ENCODE assay signal across 10 cellular contexts in the genomic region with DNA sequence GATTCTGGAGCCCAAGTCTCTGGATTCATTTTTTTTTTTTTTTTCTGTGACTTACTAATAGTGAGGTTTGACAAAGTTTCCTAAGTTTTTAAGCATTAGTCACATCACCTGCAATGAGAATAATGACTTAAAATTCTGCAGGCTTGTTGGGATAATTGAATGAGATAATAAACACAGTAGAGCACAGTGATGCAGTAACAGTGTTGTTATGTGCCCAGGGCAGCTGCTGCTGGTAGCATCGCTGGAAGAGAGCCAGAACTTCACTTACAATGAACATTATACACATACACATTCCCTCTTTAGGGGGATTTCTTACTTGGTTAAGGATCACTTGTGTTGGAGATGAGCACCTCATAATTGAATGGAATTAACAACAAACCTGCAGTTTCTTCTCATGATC.
DNase-seq lines count a peak whose midpoint lies in the region; ATAC-seq and TF ChIP-seq lines count a peak whose summit lies in the region.
"Had no signal": no experiment of that assay in that cellular context is flagged by ENCODE, and none has a peak within 500 bp of the region (broad histone marks: within the 10 kb centered on the region; RNA-seq: fewer than 3 reads in every experiment).

No MANE protein-coding gene starts in this region.

- H3K4me3 ChIP-seq in BE2C (ENCODE audit: low read depth, low read length), result no peak overlapping the region
- no peak overlapping the region for H3K4me3 ChIP-seq in psoas muscle

- no peaks in the 10 kb centered on the region for H3K9me3 ChIP-seq in BE2C
- no peaks in the 10 kb centered on the region for H3K9me3 ChIP-seq in psoas muscle

- no peak for TF ChIP-seq CTCF in BE2C (IDR thresholded peaks at IDR 0.05; ENCODE audit: low read depth, low read length)
- TF ChIP-seq CTCF in foreskin keratinocyte (conservative IDR thresholded peaks at IDR 0.05), result no peak
- TF ChIP-seq CTCF in psoas muscle (IDR thresholded peaks at IDR 0.05), result no peak

- H3K4me1 ChIP-seq in BE2C, result peaks cover 21% of the 10 kb centered on the region
- peaks cover 47% of the 10 kb centered on the region for H3K4me1 ChIP-seq in foreskin keratinocyte
- H3K4me1 ChIP-seq in psoas muscle, result no peaks in the 10 kb centered on the region

- DNase-seq in BE2C, result peak; percentile 72
- peak; percentile 39 for DNase-seq in NCI-H146 (lab: John Stamatoyannopoulos, UW)
- DNase-seq in RPMI8226, result peak; percentile 9
- DNase-seq in foreskin keratinocyte, result peak; percentile 86 to 94
- no peak for DNase-seq in stimulated activated CD4-positive, alpha-beta T cell treated with anti-CD3 and anti-CD28 coated beads, Interleukin-4, amount 100 ng/mL, for 24 hours
- DNase-seq in psoas muscle, result no peak
- no peak for DNase-seq in SKM-1 (lab: John Stamatoyannopoulos, UW; ENCODE audit: unreplicated experiment)
- DNase-seq in HuH-7 (ENCODE audit: low spot score), result no peak
- DNase-seq: right cardiac atrium had no signal

- H3K27ac ChIP-seq in foreskin keratinocyte (peak overlapping the region; percentile 85), psoas muscle (no peak overlapping the region)

- H3K27me3 ChIP-seq in BE2C (no peaks in the 10 kb centered on the region), foreskin keratinocyte (no peaks in the 10 kb centered on the region), psoas muscle (ENCODE audit: insufficient read depth in 3 of 3, low read length in 2 of 3) (no peaks in the 10 kb centered on the region)

- ATAC-seq in foreskin keratinocyte, result peak; percentile 81
- ATAC-seq in psoas muscle, result no peak
- ATAC-seq: esophagus mucosa, right cardiac atrium had no signal

- 18 to 41% (median 27%) methylated on average over 1 of the region's 1 CpG for WGBS in psoas muscle, 3 donors

- intact Hi-C loops in psoas muscle (cut with DNase I), result no loop called here

- H3K36me3 ChIP-seq in BE2C (no peaks in the 10 kb centered on the region), psoas muscle (ENCODE audit: insufficient read depth in 1 of 2, low read depth in 1 of 2) (no peaks in the 10 kb centered on the region)

Comparison
In these comparisons a context has a peak if more than half of its experiments do, and no peak if none do; other contexts are left out.
1. DNase-seq: peak in BE2C (single experiment), NCI-H146 (single experiment), RPMI8226 (single experiment) and foreskin keratinocyte (2 of 2); none in stimulated activated CD4-positive, alpha-beta T cell treated with anti-CD3 and anti-CD28 coated beads, Interleukin-4, amount 100 ng/mL, for 24 hours (single experiment), psoas muscle (0 of 2), SKM-1 (single experiment) and HuH-7 (single experiment).